In the genomic region with DNA sequence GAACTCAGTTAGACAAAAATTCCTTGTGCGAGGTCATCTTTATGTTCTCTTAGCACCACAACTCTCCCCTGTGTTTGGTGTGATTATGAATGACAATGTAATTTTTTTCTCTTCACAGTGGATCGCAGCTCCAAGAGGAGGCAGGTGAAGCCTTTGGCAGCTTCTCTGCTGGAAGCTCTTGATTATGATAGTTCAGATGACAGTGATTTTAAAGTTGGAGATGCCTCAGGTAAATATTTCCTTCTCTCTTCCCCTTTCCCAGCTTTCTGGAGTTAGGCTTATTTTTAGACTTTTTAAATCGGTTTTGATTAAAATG, we compare ENCODE assay signal across 8 cellular contexts. TPM values are rescaled to one million over a fixed set of nuclear protein-coding genes. Genes with fewer than 3 reads are reported as not detected.
DNase-seq lines count a peak whose midpoint lies in the region; ATAC-seq, FAIRE-seq and TF ChIP-seq lines count a peak whose summit lies in the region.

No MANE protein-coding gene starts in this region.

- H3K27ac ChIP-seq in cardiac muscle cell (peak overlapping the region; percentile 87), OCI-LY1 (ENCODE audit: low read depth, low read length, poor library complexity, severe bottlenecking) (peak overlapping the region; percentile 88), endothelial cell of umbilical vein (ENCODE audit: insufficient read depth, low read depth, low read length) (no peak overlapping the region), prostate gland (no peak overlapping the region)

- no peaks in the 10 kb centered on the region for H3K9me2 ChIP-seq in OCI-LY1 (ENCODE audit: low read depth, low read length)

- peak overlapping the region; percentile 79 for H3K4me3 ChIP-seq in cardiac muscle cell
- peak overlapping the region; percentile 80 for H3K4me3 ChIP-seq in OCI-LY1 (ENCODE audit: low read depth, low read length, poor library complexity, severe bottlenecking)
- H3K4me3 ChIP-seq in endothelial cell of umbilical vein (replicated peaks in 1 of 3; ENCODE audit: insufficient read depth in 1 of 3, low read depth in 1 of 3, low read length in 3 of 3): peak overlapping the region; percentile 47 to 84 (median 80)
- H3K4me3 ChIP-seq in prostate gland: peak overlapping the region; percentile 71 to 80

- H3K27me3 ChIP-seq in cardiac muscle cell (no peaks in the 10 kb centered on the region), OCI-LY1 (ENCODE audit: insufficient read depth, low read length) (no peaks in the 10 kb centered on the region), endothelial cell of umbilical vein (ENCODE audit: control insufficient read depth in 2 of 2, insufficient read depth in 2 of 2, low read length in 2 of 2) (peaks cover 0 to 2% of the 10 kb centered on the region in 2 experiments), prostate gland (replicated peaks; ENCODE audit: insufficient read depth) (no peaks in the 10 kb centered on the region)

- CTCF ChIA-PET in endothelial cell of umbilical vein (lab: Charles Lee): interaction anchor here (0.8 to 2.1 kb wide), 4 partner anchors 10 to 237 kb away, joined by 3 to 5 read pairs (median 4); no protein-coding TSS in a partner anchor

- no peaks in the 10 kb centered on the region for H3F3A ChIP-seq in OCI-LY1 (ENCODE audit: insufficient read depth, low read length)

- no peaks in the 10 kb centered on the region for H3K9me1 ChIP-seq in endothelial cell of umbilical vein (replicated peaks; ENCODE audit: control insufficient read depth, extremely low read depth, insufficient read depth, low read length)

- no peak for FAIRE-seq in endothelial cell of umbilical vein (lab: Jason Lieb, UNC)

- H3K36me3 ChIP-seq in cardiac muscle cell (no peaks in the 10 kb centered on the region), OCI-LY1 (ENCODE audit: insufficient read depth, low read length) (peaks cover 39% of the 10 kb centered on the region), endothelial cell of umbilical vein (ENCODE audit: control insufficient read depth in 2 of 2, extremely low read depth in 1 of 2, insufficient read depth in 2 of 2, low read length in 2 of 2) (peaks cover 0 to 2% of the 10 kb centered on the region in 2 experiments), prostate gland (no peaks in the 10 kb centered on the region)

- H4K20me1 ChIP-seq in OCI-LY1 (ENCODE audit: insufficient read depth, low read length) (no peaks in the 10 kb centered on the region), endothelial cell of umbilical vein (replicated peaks; ENCODE audit: control insufficient read depth, extremely low read depth, insufficient read depth, low read length) (peaks cover under 1% of the 10 kb centered on the region)

- BruUV-seq in endothelial cell of umbilical vein (replicated peaks; lab: Mats Ljungman, UMichigan): no TSS peak

- dilution Hi-C loops in endothelial cell of umbilical vein (cut with MboI; ENCODE audit: extremely low pct_ligation_motif_present, low sequenced_read_pairs): no loop called here

- H3K4me2 ChIP-seq in OCI-LY1 (ENCODE audit: low read length): peak overlapping the region; percentile 75
- H3K4me2 ChIP-seq in endothelial cell of umbilical vein (ENCODE audit: insufficient read depth, low read length): peak overlapping the region; percentile 80

- DNase-seq in cardiac muscle cell (ENCODE audit: low read depth in 1 of 2, low spot score in 1 of 2) (no peak), Right ventricle myocardium inferior (ENCODE audit: missing footprints) (no peak), endothelial cell of umbilical vein (ENCODE audit: low read depth, low spot score) (no peak), prostate gland (ENCODE audit: low spot score) (no peak), globus pallidus (ENCODE audit: low spot score) (no peak)

- POLR2A ChIA-PET in endothelial cell of umbilical vein (lab: Charles Lee): interaction anchor here (2.2 kb wide), 1 partner anchor 34 kb away, joined by 9 read pairs; a partner anchor contains a TSS

- H3K9me3 ChIP-seq in cardiac muscle cell (ENCODE audit: low read depth) (no peaks in the 10 kb centered on the region), OCI-LY1 (ENCODE audit: low read length) (no peaks in the 10 kb centered on the region), endothelial cell of umbilical vein (replicated peaks; ENCODE audit: control insufficient read depth, insufficient read depth, low read length) (no peaks in the 10 kb centered on the region), prostate gland (no peaks in the 10 kb centered on the region)

- H3K4me1 ChIP-seq in cardiac muscle cell (ENCODE audit: low read depth): peaks cover 6% of the 10 kb centered on the region
- peaks cover 34% of the 10 kb centered on the region for H3K4me1 ChIP-seq in OCI-LY1 (ENCODE audit: insufficient read depth, low read length, severe bottlenecking)
- peaks cover 19% of the 10 kb centered on the region for H3K4me1 ChIP-seq in endothelial cell of umbilical vein (ENCODE audit: control insufficient read depth, extremely low read depth, insufficient read depth, low read length)
- no peaks in the 10 kb centered on the region for H3K4me1 ChIP-seq in prostate gland (replicated peaks)

- 23% methylated on average over 3 of the region's 3 CpGs for WGBS in prostate gland

- TF ChIP-seq POLR2A in endothelial cell of umbilical vein (IDR thresholded peaks at IDR 0.05; ENCODE audit: low read depth, low read length): no peak
- TF ChIP-seq POLR2A in prostate gland (IDR thresholded peaks at IDR 0.05): no peak

- H2AFZ ChIP-seq in OCI-LY1 (ENCODE audit: low read length) (no peak overlapping the region), endothelial cell of umbilical vein (ENCODE audit: low read depth, low read length) (peak overlapping the region; percentile 27)

- H3K79me2 ChIP-seq in OCI-LY1 (ENCODE audit: insufficient read depth, low read length) (peaks cover 54% of the 10 kb centered on the region), endothelial cell of umbilical vein (ENCODE audit: control insufficient read depth, insufficient read depth, low read length) (peaks cover 27% of the 10 kb centered on the region)

- ATAC-seq in Right ventricle myocardium inferior: no peak
- ATAC-seq in HG03571 (IDR thresholded peaks at IDR 0.05; ENCODE audit: unreplicated experiment): no peak
- no peak for ATAC-seq in GM21390 (IDR thresholded peaks at IDR 0.05; ENCODE audit: unreplicated experiment)

- H3K9ac ChIP-seq in OCI-LY1 (ENCODE audit: low read length) (peak overlapping the region; percentile 91), endothelial cell of umbilical vein (replicated peaks; ENCODE audit: extremely low read depth, insufficient read depth, low read length) (peak overlapping the region; percentile 80)

- no peak for TF ChIP-seq CTCF in cardiac muscle cell (IDR thresholded peaks at IDR 0.05; ENCODE audit: low read depth, low read length)
- TF ChIP-seq CTCF in OCI-LY1 (IDR thresholded peaks at IDR 0.05; ENCODE audit: low read length): no peak
- no peak for TF ChIP-seq CTCF in endothelial cell of umbilical vein (IDR thresholded peaks at IDR 0.05; ENCODE audit: extremely low read depth in 1 of 2, insufficient read depth in 1 of 2, low read depth in 1 of 2, low read length in 2 of 2)
- no peak for TF ChIP-seq CTCF in prostate gland (IDR thresholded peaks at IDR 0.05)

- intact Hi-C loops in Right ventricle myocardium inferior (cut with DNase I) (no loop called here), endothelial cell of umbilical vein (cut with micrococcal nuclease) (loop anchor here (1.0 to 5.0 kb wide), 2 partner anchors 238 to 817 kb away; no protein-coding TSS in a partner anchor), prostate gland (cut with DNase I) (no loop called here)

TF ChIP-seq in endothelial cell of umbilical vein, 7 proteins besides CTCF, POLR2A, EP300 and RAD21:
- TF ChIP-seq GATA2 (IDR thresholded peaks at IDR 0.05; ENCODE audit: insufficient read depth, insufficient read length, low read depth, low read length) (no peak), JUN (IDR thresholded peaks at IDR 0.05; ENCODE audit: borderline replicate concordance, insufficient read depth, insufficient read length, low read depth) (no peak), POLR2AphosphoS5 (IDR thresholded peaks at IDR 0.05; ENCODE audit: insufficient read depth, low read depth, low read length) (no peak), EZH2 (IDR thresholded peaks at IDR 0.05; ENCODE audit: borderline replicate concordance, low read depth, low read length, severe bottlenecking) (no peak), FOS (IDR thresholded peaks at IDR 0.05; ENCODE audit: borderline replicate concordance, insufficient read depth, low read length) (no peak), MYC (IDR thresholded peaks at IDR 0.05; ENCODE audit: low read depth, low read length) (no peak)
- TF ChIP-seq, protein P1, sequence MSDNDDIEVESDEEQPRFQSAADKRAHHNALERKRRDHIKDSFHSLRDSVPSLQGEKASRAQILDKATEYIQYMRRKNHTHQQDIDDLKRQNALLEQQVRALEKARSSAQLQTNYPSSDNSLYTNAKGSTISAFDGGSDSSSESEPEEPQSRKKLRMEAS (IDR thresholded peaks at IDR 0.05; ENCODE audit: insufficient read depth, insufficient read length): no peak

RNA-seq across cellular contexts. Expression of gene PHF14, which starts 1.0 kb away (rescaled TPM):
- 24.6 and 31.2 TPM in 2 replicates for total RNA-seq in cardiac muscle cell
- 28.6 and 35.5 TPM in 2 replicates for polyA plus RNA-seq in cardiac muscle cell
- 16.0 TPM for total RNA-seq in Right ventricle myocardium inferior
- total RNA-seq in endothelial cell of umbilical vein: 38.6 and 43.4 TPM in 2 replicates
- 6.7 and 8.8 TPM in 2 replicates for polyA plus RNA-seq in endothelial cell of umbilical vein
- polyA plus RNA-seq in endothelial cell of umbilical vein (2011; cell fraction: cytosol; rRNA removed): 16.6 and 17.7 TPM in 2 replicates
- 27.1 and 36.3 TPM in 2 replicates for polyA plus RNA-seq in endothelial cell of umbilical vein (2011; cell fraction: nucleus; rRNA removed)
- polyA plus RNA-seq in endothelial cell of umbilical vein (2012): 20.3 and 28.0 TPM in 2 replicates
- polyA minus RNA-seq in endothelial cell of umbilical vein: 26.9 and 29.1 TPM in 2 replicates
- 11.9 TPM for polyA minus RNA-seq in endothelial cell of umbilical vein (2011; cell fraction: cytosol; rRNA and poly(A)+ RNA removed)
- polyA minus RNA-seq in endothelial cell of umbilical vein (2011; cell fraction: nucleus; rRNA and poly(A)+ RNA removed): 99.3 and 123 TPM in 2 replicates
- total RNA-seq in prostate gland: 10 to 100 TPM; 25.1 to 25.7 TPM

Comparison
In these comparisons a context has a peak if more than half of its experiments do, and no peak if none do; other contexts are left out.
1. H3K27ac ChIP-seq: peak in cardiac muscle cell (single experiment) and OCI-LY1 (single experiment); none in endothelial cell of umbilical vein (single experiment) and prostate gland (0 of 2).
2. Peak in every context shown above with its lines, with median percentiles within 50 percentile points of each other: H3K4me3 ChIP-seq.